Comparison of ENCODE assay signal across 8 cellular contexts in the genomic region with DNA sequence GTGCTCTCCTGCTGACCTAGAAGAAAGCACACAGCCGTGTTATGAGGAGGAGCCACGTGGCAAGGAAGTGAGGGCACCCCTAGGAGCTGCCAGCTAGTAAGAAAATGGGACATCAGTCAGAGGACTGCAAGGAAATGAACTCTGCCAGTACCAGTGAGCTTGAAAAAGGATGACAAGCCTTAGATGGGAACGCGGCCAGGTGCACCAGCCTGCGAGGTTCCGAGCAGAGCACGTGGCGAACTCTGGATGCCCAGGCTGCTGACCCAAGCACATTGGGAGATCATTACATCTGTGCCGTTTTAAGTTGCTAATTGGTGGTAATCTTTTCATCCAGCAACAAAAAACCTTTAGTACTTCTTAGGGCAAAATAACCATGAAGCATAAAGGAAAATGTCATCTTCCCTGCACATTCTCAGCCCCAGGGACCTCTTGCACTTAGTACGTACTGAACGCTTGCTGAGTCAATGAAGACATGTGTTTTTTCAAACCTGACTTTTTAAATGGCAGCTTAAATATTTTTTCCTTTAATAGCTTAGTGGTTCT.
DNase-seq lines count a peak whose midpoint lies in the region; ATAC-seq and TF ChIP-seq lines count a peak whose summit lies in the region.

No MANE protein-coding gene starts in this region.

- H3K9ac ChIP-seq in NT2/D1 (ENCODE audit: insufficient read length, low read depth) = peak overlapping the region; percentile 33

- peak overlapping the region in 1 of 10 donors; percentile 57 for H3K4me3 Mint-ChIP-seq in naive thymus-derived CD4-positive, alpha-beta T cell
- no peak overlapping the region for H3K4me3 Mint-ChIP-seq in naive thymus-derived CD8-positive, alpha-beta T cell

- POLR2A ChIA-PET in naive thymus-derived CD4-positive, alpha-beta T cell (lab: Charles Lee) = no interaction called here
- POLR2A ChIA-PET in naive thymus-derived CD8-positive, alpha-beta T cell (lab: Charles Lee) = interaction anchor here (0.6 to 0.7 kb wide), 2 partner anchors 19 to 1199 kb away, joined by 4 to 5 read pairs; no protein-coding TSS in a partner anchor

- CTCF ChIA-PET in naive thymus-derived CD4-positive, alpha-beta T cell (lab: Charles Lee) = interaction anchor here (0.6 kb wide), 1 partner anchor 300 kb away, joined by 3 read pairs; no protein-coding TSS in a partner anchor

- TF ChIP-seq CTCF in WERI-Rb-1 (IDR thresholded peaks at IDR 0.05; ENCODE audit: low read depth, low read length) = no peak

- peak overlapping the region in 2 of 9 donors; percentile 74 to 92 for H3K27ac Mint-ChIP-seq in naive thymus-derived CD4-positive, alpha-beta T cell
- H3K27ac Mint-ChIP-seq in naive thymus-derived CD8-positive, alpha-beta T cell = peak overlapping the region in 3 of 10 donors; percentile 24 to 82 (median 57)

- H3K4me1 Mint-ChIP-seq in naive thymus-derived CD4-positive, alpha-beta T cell = peaks cover 8 to 45% (median 20%) of the 10 kb centered on the region in 7 donors
- peaks cover 14 to 44% (median 25%) of the 10 kb centered on the region in 4 donors for H3K4me1 Mint-ChIP-seq in naive thymus-derived CD8-positive, alpha-beta T cell

- peak; percentile 44 for DNase-seq in AG20443 (ENCODE audit: low spot score)
- DNase-seq in NT2/D1 (ENCODE audit: low read depth, low spot score) = no peak
- DNase-seq in dedifferentiated amniotic fluid mesenchymal stem cell (ENCODE audit: extremely low spot score) = peak; percentile 40
- no peak for DNase-seq in naive thymus-derived CD4-positive, alpha-beta T cell
- DNase-seq in WERI-Rb-1 = no peak
- no peak for DNase-seq in naive thymus-derived CD8-positive, alpha-beta T cell
- DNase-seq in NCI-H1048 (lab: John Stamatoyannopoulos, UW) = no peak

- H3K9me3 ChIP-seq in NT2/D1 (ENCODE audit: insufficient read depth, low read length) (no peaks in the 10 kb centered on the region), WERI-Rb-1 (ENCODE audit: severe bottlenecking) (peaks cover 4% of the 10 kb centered on the region)
- no peaks in the 10 kb centered on the region for H3K9me3 ChIP-seq in naive thymus-derived CD4-positive, alpha-beta T cell (ENCODE audit: control insufficient read depth in 2 of 3, low read length in 3 of 3)

- H3K36me3 Mint-ChIP-seq in naive thymus-derived CD4-positive, alpha-beta T cell = peaks cover 11 to 69% (median 41%) of the 10 kb centered on the region in 5 donors
- H3K36me3 Mint-ChIP-seq in naive thymus-derived CD8-positive, alpha-beta T cell = peaks cover 19 to 45% (median 25%) of the 10 kb centered on the region in 3 donors

- no peaks in the 10 kb centered on the region for H3K27me3 Mint-ChIP-seq in naive thymus-derived CD4-positive, alpha-beta T cell
- H3K27me3 Mint-ChIP-seq in naive thymus-derived CD8-positive, alpha-beta T cell = no peaks in the 10 kb centered on the region

- H3K4me3 ChIP-seq in NT2/D1 (ENCODE audit: insufficient read length, low read depth) = no peak overlapping the region
- no peak overlapping the region for H3K4me3 ChIP-seq in naive thymus-derived CD4-positive, alpha-beta T cell (ENCODE audit: low read length)
- H3K4me3 ChIP-seq in WERI-Rb-1 (ENCODE audit: low read depth, low read length) = no peak overlapping the region

- H3K27ac ChIP-seq in naive thymus-derived CD4-positive, alpha-beta T cell (ENCODE audit: low read depth, low read length) = no peak overlapping the region
- H3K27ac ChIP-seq in WERI-Rb-1 = no peak overlapping the region

- H3K36me3 ChIP-seq in NT2/D1 (ENCODE audit: insufficient read depth, insufficient read length, low read length) (peaks cover 26% of the 10 kb centered on the region), WERI-Rb-1 (no peaks in the 10 kb centered on the region)
- no peaks in the 10 kb centered on the region for H3K36me3 ChIP-seq in naive thymus-derived CD4-positive, alpha-beta T cell (ENCODE audit: control insufficient read depth in 2 of 3, insufficient read depth in 3 of 3, low read length in 3 of 3)

- H3K27me3 ChIP-seq in NT2/D1 (ENCODE audit: insufficient read depth, insufficient read length) = no peaks in the 10 kb centered on the region
- H3K27me3 ChIP-seq in naive thymus-derived CD4-positive, alpha-beta T cell (ENCODE audit: control insufficient read depth in 2 of 2, insufficient read depth in 2 of 2, low read length in 2 of 2) = no peaks in the 10 kb centered on the region
- no peaks in the 10 kb centered on the region for H3K27me3 ChIP-seq in WERI-Rb-1 (ENCODE audit: insufficient read depth, low read depth, severe bottlenecking)

- H3K9me3 Mint-ChIP-seq in naive thymus-derived CD4-positive, alpha-beta T cell = peaks cover 0 to 13% (median 0%) of the 10 kb centered on the region in 11 donors
- peaks cover 0 to 4% (median 0%) of the 10 kb centered on the region in 9 donors for H3K9me3 Mint-ChIP-seq in naive thymus-derived CD8-positive, alpha-beta T cell

- H3K4me1 ChIP-seq in NT2/D1 (ENCODE audit: insufficient read depth, insufficient read length) = peaks cover 19% of the 10 kb centered on the region
- peaks cover 0 to 29% of the 10 kb centered on the region in 2 donors for H3K4me1 ChIP-seq in naive thymus-derived CD4-positive, alpha-beta T cell (ENCODE audit: control insufficient read depth in 2 of 2, insufficient read depth in 2 of 2, low read length in 2 of 2)

- peak; percentile 5 for ATAC-seq in GM21423 (IDR thresholded peaks at IDR 0.05; ENCODE audit: unreplicated experiment)
- ATAC-seq in naive thymus-derived CD4-positive, alpha-beta T cell = peak; percentile 5
- ATAC-seq in naive thymus-derived CD8-positive, alpha-beta T cell = no peak

- intact Hi-C loops in naive thymus-derived CD4-positive, alpha-beta T cell (cut with micrococcal nuclease) = no loop called here

Comparison
In these comparisons a context has a peak if more than half of its experiments do, and no peak if none do; other contexts are left out.
1. DNase-seq: peak in AG20443 (single experiment) and dedifferentiated amniotic fluid mesenchymal stem cell (single experiment); none in NT2/D1 (single experiment), naive thymus-derived CD4-positive, alpha-beta T cell (0 of 9), WERI-Rb-1 (single experiment), naive thymus-derived CD8-positive, alpha-beta T cell (0 of 10) and NCI-H1048 (single experiment).
2. ATAC-seq: peak in GM21423 (single experiment) and naive thymus-derived CD4-positive, alpha-beta T cell (single experiment); none in naive thymus-derived CD8-positive, alpha-beta T cell (0 of 2).